In genomic region chr3:108879915-108880314, GRCh38 we compare ENCODE assay signal across 1 cellular context.
TF ChIP-seq lines count a peak whose summit lies in the region.

No MANE protein-coding gene starts in this region.

TF ChIP-seq in IMR-90, 13 proteins besides CTCF, POLR2A, EP300 and RAD21:
- TF ChIP-seq BHLHE40 (IDR thresholded peaks at IDR 0.05; ENCODE audit: low read depth, low read length): no peak
- no peak for TF ChIP-seq RFX5 (IDR thresholded peaks at IDR 0.05; ENCODE audit: low read depth, low read length)
- no peak for TF ChIP-seq ELK1 (IDR thresholded peaks at IDR 0.05; ENCODE audit: borderline replicate concordance, low read depth, low read length)
- no peak for TF ChIP-seq CHD1 (IDR thresholded peaks at IDR 0.05; ENCODE audit: low read depth, low read length)
- TF ChIP-seq FOS (IDR thresholded peaks at IDR 0.05; ENCODE audit: low read depth, low read length): no peak
- no peak for TF ChIP-seq MXI1 (IDR thresholded peaks at IDR 0.05; ENCODE audit: borderline replicate concordance, low read depth, low read length)
- TF ChIP-seq NFE2L2 (IDR thresholded peaks at IDR 0.05; ENCODE audit: low read depth, low read length): no peak
- TF ChIP-seq USF2 (IDR thresholded peaks at IDR 0.05; ENCODE audit: low read depth, low read length): no peak
- TF ChIP-seq MAZ (IDR thresholded peaks at IDR 0.05; ENCODE audit: borderline replicate concordance, low read depth, low read length): no peak
- no peak for TF ChIP-seq RCOR1 (IDR thresholded peaks at IDR 0.05; ENCODE audit: insufficient replicate concordance, low read length)
- no peak for TF ChIP-seq SMC3 (IDR thresholded peaks at IDR 0.05; ENCODE audit: low read depth, low read length)
- no peak for TF ChIP-seq MAFK (IDR thresholded peaks at IDR 0.05; ENCODE audit: low read depth, low read length)
- TF ChIP-seq CEBPB (IDR thresholded peaks at IDR 0.05; ENCODE audit: low read depth, low read length): no peak
TF ChIP-seq in IMR-90: peak in this region for 0.
